In the genomic region with DNA sequence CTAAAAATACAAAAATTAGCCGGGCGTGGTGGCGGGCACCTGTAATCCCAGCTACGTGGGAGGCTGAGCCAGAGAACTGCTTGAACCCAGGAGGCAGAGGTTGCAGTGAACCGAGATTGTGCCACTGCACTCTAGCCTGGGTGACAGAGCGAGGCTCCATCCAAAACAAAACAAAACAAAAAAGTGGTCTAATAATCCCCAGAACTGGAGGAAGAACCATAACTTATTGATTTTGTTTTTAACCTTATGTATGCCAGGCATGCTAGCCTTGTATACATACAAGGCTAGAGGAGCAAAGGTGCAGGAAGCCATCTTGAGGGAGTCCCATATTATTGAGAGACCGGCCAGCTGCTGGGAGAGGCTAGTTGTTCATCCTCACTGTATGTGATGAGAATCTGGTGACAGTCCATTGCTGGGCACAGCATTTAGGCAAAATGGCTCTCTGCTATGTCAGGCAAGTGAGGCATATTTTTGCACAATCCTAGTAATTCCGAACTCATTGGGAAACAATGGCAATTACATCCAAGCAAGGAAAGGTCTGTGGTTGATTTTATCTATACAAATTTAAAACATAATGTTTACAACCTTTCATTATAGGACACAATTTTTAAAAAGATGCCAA, we compare ENCODE assay signal across 1 cellular context.
TF ChIP-seq lines count a peak whose summit lies in the region.

No MANE protein-coding gene starts in this region.

TF ChIP-seq in WTC11, 78 proteins besides CTCF, POLR2A, EP300 and RAD21:
- TF ChIP-seq, protein P1, sequence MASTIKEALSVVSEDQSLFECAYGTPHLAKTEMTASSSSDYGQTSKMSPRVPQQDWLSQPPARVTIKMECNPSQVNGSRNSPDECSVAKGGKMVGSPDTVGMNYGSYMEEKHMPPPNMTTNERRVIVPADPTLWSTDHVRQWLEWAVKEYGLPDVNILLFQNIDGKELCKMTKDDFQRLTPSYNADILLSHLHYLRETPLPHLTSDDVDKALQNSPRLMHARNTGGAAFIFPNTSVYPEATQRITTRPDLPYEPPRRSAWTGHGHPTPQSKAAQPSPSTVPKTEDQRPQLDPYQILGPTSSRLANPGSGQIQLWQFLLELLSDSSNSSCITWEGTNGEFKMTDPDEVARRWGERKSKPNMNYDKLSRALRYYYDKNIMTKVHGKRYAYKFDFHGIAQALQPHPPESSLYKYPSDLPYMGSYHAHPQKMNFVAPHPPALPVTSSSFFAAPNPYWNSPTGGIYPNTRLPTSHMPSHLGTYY (CRISPR knock-in tag; IDR thresholded peaks at IDR 0.05) = no peak
- no peak for TF ChIP-seq MXD4 (CRISPR knock-in tag; IDR thresholded peaks at IDR 0.05; ENCODE audit: borderline replicate concordance)
- TF ChIP-seq TCF7 (CRISPR knock-in tag; IDR thresholded peaks at IDR 0.05; ENCODE audit: low read depth) = no peak
- no peak for TF ChIP-seq MYBL2 (CRISPR knock-in tag; IDR thresholded peaks at IDR 0.05)
- TF ChIP-seq ZNF671 (CRISPR knock-in tag; IDR thresholded peaks at IDR 0.05) = no peak
- TF ChIP-seq, protein P2, sequence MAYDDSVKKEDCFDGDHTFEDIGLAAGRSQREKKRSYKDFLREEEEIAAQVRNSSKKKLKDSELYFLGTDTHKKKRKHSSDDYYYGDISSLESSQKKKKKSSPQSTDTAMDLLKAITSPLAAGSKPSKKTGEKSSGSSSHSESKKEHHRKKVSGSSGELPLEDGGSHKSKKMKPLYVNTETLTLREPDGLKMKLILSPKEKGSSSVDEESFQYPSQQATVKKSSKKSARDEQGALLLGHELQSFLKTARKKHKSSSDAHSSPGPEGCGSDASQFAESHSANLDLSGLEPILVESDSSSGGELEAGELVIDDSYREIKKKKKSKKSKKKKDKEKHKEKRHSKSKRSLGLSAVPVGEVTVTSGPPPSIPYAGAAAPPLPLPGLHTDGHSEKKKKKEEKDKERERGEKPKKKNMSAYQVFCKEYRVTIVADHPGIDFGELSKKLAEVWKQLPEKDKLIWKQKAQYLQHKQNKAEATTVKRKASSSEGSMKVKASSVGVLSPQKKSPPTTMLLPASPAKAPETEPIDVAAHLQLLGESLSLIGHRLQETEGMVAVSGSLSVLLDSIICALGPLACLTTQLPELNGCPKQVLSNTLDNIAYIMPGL (CRISPR knock-in tag; IDR thresholded peaks at IDR 0.05) = no peak
- TF ChIP-seq NR2C2 (CRISPR knock-in tag; IDR thresholded peaks at IDR 0.05) = no peak
- no peak for TF ChIP-seq ZNF423 (CRISPR knock-in tag; IDR thresholded peaks at IDR 0.05)
- no peak for TF ChIP-seq GABPB1 (CRISPR knock-in tag; IDR thresholded peaks at IDR 0.05)
- TF ChIP-seq, protein P3, sequence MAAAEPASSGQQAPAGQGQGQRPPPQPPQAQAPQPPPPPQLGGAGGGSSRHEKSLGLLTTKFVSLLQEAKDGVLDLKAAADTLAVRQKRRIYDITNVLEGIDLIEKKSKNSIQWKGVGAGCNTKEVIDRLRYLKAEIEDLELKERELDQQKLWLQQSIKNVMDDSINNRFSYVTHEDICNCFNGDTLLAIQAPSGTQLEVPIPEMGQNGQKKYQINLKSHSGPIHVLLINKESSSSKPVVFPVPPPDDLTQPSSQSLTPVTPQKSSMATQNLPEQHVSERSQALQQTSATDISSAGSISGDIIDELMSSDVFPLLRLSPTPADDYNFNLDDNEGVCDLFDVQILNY (CRISPR knock-in tag; IDR thresholded peaks at IDR 0.05) = no peak
- TF ChIP-seq ZNF138 (CRISPR knock-in tag; conservative IDR thresholded peaks at IDR 0.05) = no peak
- TF ChIP-seq ATF1 (CRISPR knock-in tag; IDR thresholded peaks at IDR 0.05) = no peak
- TF ChIP-seq, protein P4, sequence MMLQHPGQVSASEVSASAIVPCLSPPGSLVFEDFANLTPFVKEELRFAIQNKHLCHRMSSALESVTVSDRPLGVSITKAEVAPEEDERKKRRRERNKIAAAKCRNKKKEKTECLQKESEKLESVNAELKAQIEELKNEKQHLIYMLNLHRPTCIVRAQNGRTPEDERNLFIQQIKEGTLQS (CRISPR knock-in tag; conservative IDR thresholded peaks at IDR 0.05) = no peak
- TF ChIP-seq, protein P5, sequence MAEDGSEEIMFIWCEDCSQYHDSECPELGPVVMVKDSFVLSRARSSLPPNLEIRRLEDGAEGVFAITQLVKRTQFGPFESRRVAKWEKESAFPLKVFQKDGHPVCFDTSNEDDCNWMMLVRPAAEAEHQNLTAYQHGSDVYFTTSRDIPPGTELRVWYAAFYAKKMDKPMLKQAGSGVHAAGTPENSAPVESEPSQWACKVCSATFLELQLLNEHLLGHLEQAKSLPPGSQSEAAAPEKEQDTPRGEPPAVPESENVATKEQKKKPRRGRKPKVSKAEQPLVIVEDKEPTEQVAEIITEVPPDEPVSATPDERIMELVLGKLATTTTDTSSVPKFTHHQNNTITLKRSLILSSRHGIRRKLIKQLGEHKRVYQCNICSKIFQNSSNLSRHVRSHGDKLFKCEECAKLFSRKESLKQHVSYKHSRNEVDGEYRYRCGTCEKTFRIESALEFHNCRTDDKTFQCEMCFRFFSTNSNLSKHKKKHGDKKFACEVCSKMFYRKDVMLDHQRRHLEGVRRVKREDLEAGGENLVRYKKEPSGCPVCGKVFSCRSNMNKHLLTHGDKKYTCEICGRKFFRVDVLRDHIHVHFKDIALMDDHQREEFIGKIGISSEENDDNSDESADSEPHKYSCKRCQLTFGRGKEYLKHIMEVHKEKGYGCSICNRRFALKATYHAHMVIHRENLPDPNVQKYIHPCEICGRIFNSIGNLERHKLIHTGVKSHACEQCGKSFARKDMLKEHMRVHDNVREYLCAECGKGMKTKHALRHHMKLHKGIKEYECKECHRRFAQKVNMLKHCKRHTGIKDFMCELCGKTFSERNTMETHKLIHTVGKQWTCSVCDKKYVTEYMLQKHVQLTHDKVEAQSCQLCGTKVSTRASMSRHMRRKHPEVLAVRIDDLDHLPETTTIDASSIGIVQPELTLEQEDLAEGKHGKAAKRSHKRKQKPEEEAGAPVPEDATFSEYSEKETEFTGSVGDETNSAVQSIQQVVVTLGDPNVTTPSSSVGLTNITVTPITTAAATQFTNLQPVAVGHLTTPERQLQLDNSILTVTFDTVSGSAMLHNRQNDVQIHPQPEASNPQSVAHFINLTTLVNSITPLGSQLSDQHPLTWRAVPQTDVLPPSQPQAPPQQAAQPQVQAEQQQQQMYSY (CRISPR knock-in tag; IDR thresholded peaks at IDR 0.05) = no peak
TF ChIP-seq in WTC11: peak in this region for 0.
